In the genomic region with DNA sequence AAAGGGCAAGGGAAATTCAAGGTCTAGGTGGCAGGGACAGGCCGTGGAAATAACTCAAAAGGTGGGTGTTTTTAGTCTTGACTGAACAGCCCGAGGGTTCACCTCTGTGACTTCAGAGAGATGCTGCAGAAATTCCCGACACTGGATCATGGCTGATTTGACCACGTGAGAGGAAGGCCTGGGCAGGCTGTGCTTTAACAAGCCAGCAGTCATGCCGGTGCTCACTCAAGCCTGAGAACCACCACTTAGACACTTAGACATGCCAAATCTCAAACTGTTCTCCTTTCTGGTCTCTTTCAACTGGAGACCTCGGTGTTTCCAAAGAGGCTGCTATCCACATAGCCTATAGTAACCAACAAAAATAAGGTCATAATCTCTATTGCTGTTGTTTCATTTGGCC, we compare ENCODE assay signal across 20 cellular contexts. TPM values are rescaled to one million over a fixed set of nuclear protein-coding genes. Genes with fewer than 3 reads are reported as not detected.
DNase-seq lines count a peak whose midpoint lies in the region; ATAC-seq and TF ChIP-seq lines count a peak whose summit lies in the region.
"Had no signal": no experiment of that assay in that cellular context is flagged by ENCODE, and none has a peak within 500 bp of the region (broad histone marks: within the 10 kb centered on the region; RNA-seq: fewer than 3 reads in every experiment).

No MANE protein-coding gene starts in this region.

- H3K9me3 Mint-ChIP-seq in activated T-helper 17 cell treated with anti-CD3 and anti-CD28 coated beads, Interleukin-2, amount 50 U/mL, for 72 hours: no peaks in the 10 kb centered on the region
- H3K9me3 Mint-ChIP-seq: CD4-positive, alpha-beta memory T cell had no signal

- H3K36me3 ChIP-seq in left ventricle myocardium inferior (no peaks in the 10 kb centered on the region), liver (ENCODE audit: control insufficient read depth in 4 of 4, insufficient read depth in 3 of 4, low read depth in 1 of 4, low read length in 3 of 4) (no peaks in the 10 kb centered on the region)
- H3K36me3 ChIP-seq: BLaER1, HAP-1 had no signal

- H3K4me1 Mint-ChIP-seq in activated T-helper 17 cell treated with anti-CD3 and anti-CD28 coated beads, Interleukin-2, amount 50 U/mL, for 72 hours: no peaks in the 10 kb centered on the region
- H3K4me1 Mint-ChIP-seq: CD4-positive, alpha-beta memory T cell had no signal

- no peaks in the 10 kb centered on the region for H3K36me3 Mint-ChIP-seq in activated T-helper 17 cell treated with anti-CD3 and anti-CD28 coated beads, Interleukin-2, amount 50 U/mL, for 72 hours (ENCODE audit: low read depth)
- H3K36me3 Mint-ChIP-seq: CD4-positive, alpha-beta memory T cell had no signal

- H3K4me3 ChIP-seq in left ventricle myocardium inferior (no peak overlapping the region), liver (ENCODE audit: low read depth in 1 of 3, low read length in 3 of 3) (no peak overlapping the region)
- H3K4me3 ChIP-seq: A549, BLaER1, HAP-1 had no signal

- TF ChIP-seq CTCF in left ventricle myocardium inferior (IDR thresholded peaks at IDR 0.05; ENCODE audit: borderline replicate concordance): no peak
- no peak for TF ChIP-seq CTCF in liver (IDR thresholded peaks at IDR 0.05; ENCODE audit: low read depth, low read length, missing input control)

- TF ChIP-seq RAD21 in liver (IDR thresholded peaks at IDR 0.05): no peak

- no peaks in the 10 kb centered on the region for H3K27me3 ChIP-seq in left ventricle myocardium inferior (ENCODE audit: low read depth)
- H3K27me3 ChIP-seq in liver (ENCODE audit: control insufficient read depth in 4 of 4, insufficient read depth in 4 of 4, low read length in 3 of 4): no peaks in the 10 kb centered on the region
- H3K27me3 ChIP-seq: BLaER1 had no signal

- no peak overlapping the region for H3K9ac ChIP-seq in liver (ENCODE audit: low read depth in 1 of 2, low read length in 2 of 2)
- H3K9ac ChIP-seq: BLaER1 had no signal

- 85% methylated on average over 6 of the region's 6 CpGs for WGBS in liver

- ATAC-seq in activated T-helper 17 cell treated with anti-CD3 and anti-CD28 coated beads, Interleukin-2, amount 50 U/mL, for 72 hours (replicated peaks): no peak
- ATAC-seq: A549 had no signal

- H3K4me1 ChIP-seq in left ventricle myocardium inferior: peaks cover 34% of the 10 kb centered on the region
- H3K4me1 ChIP-seq in liver (ENCODE audit: control insufficient read depth in 4 of 4, insufficient read depth in 4 of 4, low read length in 3 of 4): peaks cover 5 to 60% (median 37%) of the 10 kb centered on the region in 4 donors
- H3K4me1 ChIP-seq: A549, HAP-1 had no signal

- H3K9me3 ChIP-seq in left ventricle myocardium inferior (replicated peaks) (no peaks in the 10 kb centered on the region), liver (ENCODE audit: control insufficient read depth in 4 of 4, low read length in 3 of 4) (no peaks in the 10 kb centered on the region)
- H3K9me3 ChIP-seq: A549, BLaER1, HAP-1 had no signal

- no peak for DNase-seq in left ventricle myocardium inferior
- no peak for DNase-seq in cardiac septum (ENCODE audit: low spot score)
- peak; percentile 23 for DNase-seq in SK-N-DZ (ENCODE audit: low spot score)
- DNase-seq in NCI-H1436 (lab: John Stamatoyannopoulos, UW): no peak
- DNase-seq in activated T-cell treated with anti-CD3 and anti-CD28 coated beads for 4 hours: no peak
- DNase-seq: Calu3; CD4-positive, alpha-beta memory T cell; GF-D8; NCI-H1105; NCI-H1694; NCI-H2227 treated with DMSO at 0.1 percent for 48 hours; NCI-H510A treated with DMSO at 0.1 percent for 48 hours; NCI-H774; RPMI8226 had no signal

- H3K27ac ChIP-seq in left ventricle myocardium inferior (replicated peaks): peak overlapping the region; percentile 31
- peak overlapping the region; percentile 18 to 31 for H3K27ac ChIP-seq in liver (ENCODE audit: low read depth in 1 of 2, low read length in 2 of 2)
- H3K27ac ChIP-seq: A549, BLaER1 had no signal

- H3K4me3 Mint-ChIP-seq in activated T-helper 17 cell treated with anti-CD3 and anti-CD28 coated beads, Interleukin-2, amount 50 U/mL, for 72 hours: no peak overlapping the region
- H3K4me3 Mint-ChIP-seq: CD4-positive, alpha-beta memory T cell had no signal

- H3K27ac Mint-ChIP-seq in activated T-helper 17 cell treated with anti-CD3 and anti-CD28 coated beads, Interleukin-2, amount 50 U/mL, for 72 hours: no peak overlapping the region
- H3K27ac Mint-ChIP-seq: CD4-positive, alpha-beta memory T cell had no signal

- peaks cover 9% of the 10 kb centered on the region for H3K27me3 Mint-ChIP-seq in activated T-helper 17 cell treated with anti-CD3 and anti-CD28 coated beads, Interleukin-2, amount 50 U/mL, for 72 hours

- intact Hi-C loops in left ventricle myocardium inferior (cut with micrococcal nuclease): no loop called here
- intact Hi-C loops in cardiac septum (cut with DNase I): loop anchor here (5.0 kb wide), 2 partner anchors 96 to 116 kb away; a partner anchor contains a TSS

TF ChIP-seq in liver, 16 proteins besides CTCF, POLR2A, EP300 and RAD21:
- TF ChIP-seq, protein P1, sequence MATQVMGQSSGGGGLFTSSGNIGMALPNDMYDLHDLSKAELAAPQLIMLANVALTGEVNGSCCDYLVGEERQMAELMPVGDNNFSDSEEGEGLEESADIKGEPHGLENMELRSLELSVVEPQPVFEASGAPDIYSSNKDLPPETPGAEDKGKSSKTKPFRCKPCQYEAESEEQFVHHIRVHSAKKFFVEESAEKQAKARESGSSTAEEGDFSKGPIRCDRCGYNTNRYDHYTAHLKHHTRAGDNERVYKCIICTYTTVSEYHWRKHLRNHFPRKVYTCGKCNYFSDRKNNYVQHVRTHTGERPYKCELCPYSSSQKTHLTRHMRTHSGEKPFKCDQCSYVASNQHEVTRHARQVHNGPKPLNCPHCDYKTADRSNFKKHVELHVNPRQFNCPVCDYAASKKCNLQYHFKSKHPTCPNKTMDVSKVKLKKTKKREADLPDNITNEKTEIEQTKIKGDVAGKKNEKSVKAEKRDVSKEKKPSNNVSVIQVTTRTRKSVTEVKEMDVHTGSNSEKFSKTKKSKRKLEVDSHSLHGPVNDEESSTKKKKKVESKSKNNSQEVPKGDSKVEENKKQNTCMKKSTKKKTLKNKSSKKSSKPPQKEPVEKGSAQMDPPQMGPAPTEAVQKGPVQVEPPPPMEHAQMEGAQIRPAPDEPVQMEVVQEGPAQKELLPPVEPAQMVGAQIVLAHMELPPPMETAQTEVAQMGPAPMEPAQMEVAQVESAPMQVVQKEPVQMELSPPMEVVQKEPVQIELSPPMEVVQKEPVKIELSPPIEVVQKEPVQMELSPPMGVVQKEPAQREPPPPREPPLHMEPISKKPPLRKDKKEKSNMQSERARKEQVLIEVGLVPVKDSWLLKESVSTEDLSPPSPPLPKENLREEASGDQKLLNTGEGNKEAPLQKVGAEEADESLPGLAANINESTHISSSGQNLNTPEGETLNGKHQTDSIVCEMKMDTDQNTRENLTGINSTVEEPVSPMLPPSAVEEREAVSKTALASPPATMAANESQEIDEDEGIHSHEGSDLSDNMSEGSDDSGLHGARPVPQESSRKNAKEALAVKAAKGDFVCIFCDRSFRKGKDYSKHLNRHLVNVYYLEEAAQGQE (IDR thresholded peaks at IDR 0.05): no peak
- TF ChIP-seq EGR1 (IDR thresholded peaks at IDR 0.05; ENCODE audit: low read depth in 2 of 2) (no peak), NR2F2 (IDR thresholded peaks at IDR 0.05) (no peak), FOXA2 (IDR thresholded peaks at IDR 0.05) (no peak), GABPA (IDR thresholded peaks at IDR 0.05 in 1 of 2, conservative IDR thresholded peaks at IDR 0.05 in 1 of 2) (no peak), RXRA (IDR thresholded peaks at IDR 0.05) (no peak), TAF1 (conservative IDR thresholded peaks at IDR 0.05) (no peak), YY1 (IDR thresholded peaks at IDR 0.05) (no peak), FOXA1 (IDR thresholded peaks at IDR 0.05) (no peak), HNF4A (conservative IDR thresholded peaks at IDR 0.05) (no peak), HNF4G (IDR thresholded peaks at IDR 0.05) (no peak), JUND (IDR thresholded peaks at IDR 0.05) (no peak), SP1 (IDR thresholded peaks at IDR 0.05) (no peak)
- TF ChIP-seq, protein P2, sequence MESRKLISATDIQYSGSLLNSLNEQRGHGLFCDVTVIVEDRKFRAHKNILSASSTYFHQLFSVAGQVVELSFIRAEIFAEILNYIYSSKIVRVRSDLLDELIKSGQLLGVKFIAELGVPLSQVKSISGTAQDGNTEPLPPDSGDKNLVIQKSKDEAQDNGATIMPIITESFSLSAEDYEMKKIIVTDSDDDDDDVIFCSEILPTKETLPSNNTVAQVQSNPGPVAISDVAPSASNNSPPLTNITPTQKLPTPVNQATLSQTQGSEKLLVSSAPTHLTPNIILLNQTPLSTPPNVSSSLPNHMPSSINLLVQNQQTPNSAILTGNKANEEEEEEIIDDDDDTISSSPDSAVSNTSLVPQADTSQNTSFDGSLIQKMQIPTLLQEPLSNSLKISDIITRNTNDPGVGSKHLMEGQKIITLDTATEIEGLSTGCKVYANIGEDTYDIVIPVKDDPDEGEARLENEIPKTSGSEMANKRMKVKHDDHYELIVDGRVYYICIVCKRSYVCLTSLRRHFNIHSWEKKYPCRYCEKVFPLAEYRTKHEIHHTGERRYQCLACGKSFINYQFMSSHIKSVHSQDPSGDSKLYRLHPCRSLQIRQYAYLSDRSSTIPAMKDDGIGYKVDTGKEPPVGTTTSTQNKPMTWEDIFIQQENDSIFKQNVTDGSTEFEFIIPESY (IDR thresholded peaks at IDR 0.05): no peak
- TF ChIP-seq, protein P3, sequence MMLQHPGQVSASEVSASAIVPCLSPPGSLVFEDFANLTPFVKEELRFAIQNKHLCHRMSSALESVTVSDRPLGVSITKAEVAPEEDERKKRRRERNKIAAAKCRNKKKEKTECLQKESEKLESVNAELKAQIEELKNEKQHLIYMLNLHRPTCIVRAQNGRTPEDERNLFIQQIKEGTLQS (IDR thresholded peaks at IDR 0.05): no peak
- TF ChIP-seq, protein P4, sequence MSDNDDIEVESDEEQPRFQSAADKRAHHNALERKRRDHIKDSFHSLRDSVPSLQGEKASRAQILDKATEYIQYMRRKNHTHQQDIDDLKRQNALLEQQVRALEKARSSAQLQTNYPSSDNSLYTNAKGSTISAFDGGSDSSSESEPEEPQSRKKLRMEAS (IDR thresholded peaks at IDR 0.05): no peak

RNA-seq across cellular contexts. Expression of a gene that starts 15.4 kb away (rescaled TPM):
- not detected for total RNA-seq in left ventricle myocardium inferior
- total RNA-seq in cardiac septum: not detected
- polyA plus RNA-seq in SK-N-DZ (2014; cell fraction: cytosol; rRNA removed): not detected in 2 replicates
- polyA plus RNA-seq in SK-N-DZ (2014; cell fraction: nucleus; rRNA removed): not detected in 2 replicates
- under 1 TPM; 0.05 to 0.08 TPM for total RNA-seq in liver
- polyA plus RNA-seq in liver: under 1 TPM; 0.08 to 0.44 TPM
- total RNA-seq in activated T-helper 17 cell treated with anti-CD3 and anti-CD28 coated beads, Interleukin-2, amount 50 U/mL, for 72 hours: not detected
- total RNA-seq: Calu3; CD4-positive, alpha-beta memory T cell; LHCN-M2 had no signal
- polyA plus RNA-seq: A549; CD4-positive, alpha-beta memory T cell had no signal
